ENCODE assay signal across 8 cellular contexts in the genomic region with DNA sequence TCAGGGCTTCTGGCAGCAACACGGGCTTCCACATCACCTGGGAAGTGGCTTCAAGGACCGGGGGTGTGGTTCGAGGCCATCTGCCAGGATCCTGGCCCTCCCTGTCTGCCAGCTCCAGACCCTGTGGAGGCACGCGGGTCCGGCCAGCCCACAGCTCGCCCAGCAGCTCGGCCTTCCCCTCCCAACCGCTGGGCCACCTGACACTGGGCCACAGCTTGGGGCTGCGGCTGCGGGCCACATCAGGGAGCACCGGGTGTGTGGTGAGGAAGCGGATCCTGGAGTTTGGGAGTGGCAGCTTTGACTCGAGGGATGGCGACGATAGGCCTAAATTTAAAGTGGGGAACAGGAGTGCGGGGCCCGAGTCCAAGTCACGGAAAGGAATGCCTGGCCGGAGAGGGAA. TPM values are rescaled to one million over a fixed set of nuclear protein-coding genes. Genes with fewer than 3 reads are reported as not detected.
DNase-seq lines count a peak whose midpoint lies in the region; ATAC-seq, FAIRE-seq and TF ChIP-seq lines count a peak whose summit lies in the region.

No MANE protein-coding gene starts in this region.

- peaks cover 27% of the 10 kb centered on the region for H3K4me1 ChIP-seq in HepG2 (ENCODE audit: insufficient read depth, low read length)
- peaks cover 29% of the 10 kb centered on the region for H3K4me1 ChIP-seq in suprapubic skin

- ATAC-seq in activated CD4-positive, alpha-beta T cell treated with anti-CD3 and anti-CD28 coated beads for 36 hours = no peak
- no peak for ATAC-seq in HepG2

- no peak for FAIRE-seq in HepG2 (lab: Jason Lieb, UNC)
- FAIRE-seq in GM12892 (lab: Jason Lieb, UNC) = no peak

- CTCF ChIA-PET in activated CD4-positive, alpha-beta T cell treated with anti-CD3 and anti-CD28 coated beads for 36 hours (lab: Charles Lee) = interaction anchor here (0.9 to 2.0 kb wide), 2 partner anchors 23 to 80 kb away, joined by 3 to 5 read pairs; no protein-coding TSS in a partner anchor
- CTCF ChIA-PET in HepG2 (lab: Yijun Ruan, JAX; ENCODE audit: low intra/inter-chr PET ratio, low total read pairs) = no interaction called here

- H3K36me3 ChIP-seq in HepG2 (replicated peaks in 1 of 2; ENCODE audit: control insufficient read depth in 1 of 2, insufficient read depth in 2 of 2, low read length in 2 of 2) = no peaks in the 10 kb centered on the region
- H3K36me3 ChIP-seq in suprapubic skin = no peaks in the 10 kb centered on the region

- POLR2A ChIA-PET in activated CD4-positive, alpha-beta T cell treated with anti-CD3 and anti-CD28 coated beads for 36 hours (lab: Charles Lee) = interaction anchor here (0.8 kb wide), 1 partner anchor 215 kb away, joined by 3 read pairs; no protein-coding TSS in a partner anchor
- POLR2A ChIA-PET in HepG2 (lab: Yijun Ruan, JAX) = interaction anchor here (1.9 to 2.4 kb wide), 2 partner anchors 10 to 23 kb away, joined by 4 to 12 read pairs; no protein-coding TSS in a partner anchor

- H3K9me3 ChIP-seq in HepG2 (ENCODE audit: low read length) = no peaks in the 10 kb centered on the region
- H3K9me3 ChIP-seq in suprapubic skin = no peaks in the 10 kb centered on the region

- no peak overlapping the region for H3K27ac Mint-ChIP-seq in activated CD4-positive, alpha-beta T cell treated with anti-CD3 and anti-CD28 coated beads for 36 hours

- H3K4me3 Mint-ChIP-seq in activated CD4-positive, alpha-beta T cell treated with anti-CD3 and anti-CD28 coated beads for 36 hours = peak overlapping the region; percentile 68

- 71% methylated on average over 18 of the region's 20 CpGs for WGBS in HepG2 (ENCODE audit: low lambda C conversion rate)
- 16% methylated on average over 18 of the region's 20 CpGs for WGBS in suprapubic skin

- DNase-seq in activated CD4-positive, alpha-beta T cell treated with anti-CD3 and anti-CD28 coated beads for 36 hours = no peak
- no peak for DNase-seq in activated CD4-positive, alpha-beta T cell treated with anti-CD3 and anti-CD28 coated beads, Interleukin-2, amount 50 U/mL, for 4 hours
- DNase-seq in caudate nucleus (lab: John Stamatoyannopoulos, UW) (peak in 1 of 61 donors; percentile 28), HepG2 (ENCODE audit: low spot score) (no peak), suprapubic skin (ENCODE audit: low spot score in 2 of 2) (no peak), GM12892 (ENCODE audit: insufficient read length) (no peak), LoVo (ENCODE audit: low spot score) (no peak)
- no peak for DNase-seq in activated CD4-positive, CD25-positive, alpha-beta regulatory T cell treated with anti-CD3 and anti-CD28 coated beads, Interleukin-2, amount 50 U/mL, for 72 hours

- no TSS peak for BruUV-seq in HepG2 (replicated peaks; lab: Mats Ljungman, UMichigan)

- H3K27ac ChIP-seq in caudate nucleus (ENCODE audit: low read depth, low read length) (peak overlapping the region; percentile 36), HepG2 (ENCODE audit: extremely low read length, insufficient read depth, low read length) (no peak overlapping the region), suprapubic skin (no peak overlapping the region)

- no peaks in the 10 kb centered on the region for H3K9me3 Mint-ChIP-seq in activated CD4-positive, alpha-beta T cell treated with anti-CD3 and anti-CD28 coated beads for 36 hours (ENCODE audit: low read depth)

- H3K27me3 ChIP-seq in HepG2 (ENCODE audit: control insufficient read depth in 1 of 2, insufficient read depth in 2 of 2, low read length in 2 of 2) = peaks cover 0 to 3% of the 10 kb centered on the region in 2 experiments; a peak in 2 of 5 replicates
- H3K27me3 ChIP-seq in suprapubic skin = no peaks in the 10 kb centered on the region

- TF ChIP-seq EP300 in HepG2 (IDR thresholded peaks at IDR 0.05; ENCODE audit: low read depth in 2 of 2, low read length in 2 of 2) (no peak), HepG2 (CRISPR knock-in tag; IDR thresholded peaks at IDR 0.05; ENCODE audit: borderline replicate concordance) (no peak), suprapubic skin (IDR thresholded peaks at IDR 0.05) (no peak)

- no peaks in the 10 kb centered on the region for H3K36me3 Mint-ChIP-seq in activated CD4-positive, alpha-beta T cell treated with anti-CD3 and anti-CD28 coated beads for 36 hours (ENCODE audit: low read depth)

- TF ChIP-seq CTCF in HepG2 (CRISPR knock-in tag; IDR thresholded peaks at IDR 0.05) (no peak), suprapubic skin (IDR thresholded peaks at IDR 0.05) (no peak)

- H3K4me3 ChIP-seq in HepG2 (replicated peaks in 1 of 3; ENCODE audit: insufficient read depth in 1 of 3, low read depth in 2 of 3, low read length in 3 of 3) (no peak overlapping the region), suprapubic skin (peak overlapping the region; percentile 46)

- peaks cover under 1% of the 10 kb centered on the region for H3K27me3 Mint-ChIP-seq in activated CD4-positive, alpha-beta T cell treated with anti-CD3 and anti-CD28 coated beads for 36 hours

- in situ Hi-C loops in HepG2 (cut with HindIII; ENCODE audit: extremely low pct_ligation_motif_present, low pct_unique_long_range_greater_than_20kb) = no loop called here

- H4K20me1 ChIP-seq in HepG2 (ENCODE audit: insufficient read depth, low read length) = no peaks in the 10 kb centered on the region

- H3K4me1 Mint-ChIP-seq in activated CD4-positive, alpha-beta T cell treated with anti-CD3 and anti-CD28 coated beads for 36 hours = peaks cover 21% of the 10 kb centered on the region

- no peak overlapping the region for H2AFZ ChIP-seq in HepG2 (ENCODE audit: low read length)

- TF ChIP-seq POLR2A in HepG2 (IDR thresholded peaks at IDR 0.05; ENCODE audit: insufficient read depth in 1 of 2, low read depth in 2 of 2, low read length in 2 of 2) (no peak), suprapubic skin (IDR thresholded peaks at IDR 0.05) (no peak), GM12892 (IDR thresholded peaks at IDR 0.05; ENCODE audit: low read depth, low read length) (no peak)

- H3K4me2 ChIP-seq in HepG2 (ENCODE audit: low read depth, low read length) = peak overlapping the region; percentile 84; the same call in 1 of the 2 replicates

- no peak for TF ChIP-seq RAD21 in HepG2 (CRISPR knock-in tag; IDR thresholded peaks at IDR 0.05)

- no peaks in the 10 kb centered on the region for H3K79me2 ChIP-seq in HepG2 (ENCODE audit: insufficient read depth, low read length)

- no peak overlapping the region for H3K9ac ChIP-seq in HepG2 (ENCODE audit: insufficient read depth, low read depth, low read length)

- intact Hi-C loops in activated CD4-positive, alpha-beta T cell treated with anti-CD3 and anti-CD28 coated beads for 36 hours (cut with DNase I, micrococcal nuclease) = no loop called here
- intact Hi-C loops in HepG2 (cut with micrococcal nuclease; ENCODE audit: unreplicated experiment) = no loop called here

RNA-seq across cellular contexts. Expression of gene C2orf81, which starts 6.9 kb away (rescaled TPM):
- 1 to 10 TPM; 4.5 to 4.9 TPM for total RNA-seq in activated CD4-positive, alpha-beta T cell treated with anti-CD3 and anti-CD28 coated beads for 36 hours
- total RNA-seq in HepG2 (2016; rRNA removed; fragmentation: Illumina TruSeq; extraction: Trizol) (0.13 and 0.15 TPM in 2 replicates), suprapubic skin (1 to 10 TPM in 3 of 4 donors, under 1 TPM in 1; 0.87 to 2.1 (median 1.4) TPM)
- total RNA-seq in HepG2 (2016; cell fraction: cytosol; rRNA removed; fragmentation: Illumina TruSeq; extraction: Trizol; ENCODE audit: low read depth) = not detected in 2 replicates
- 0.09 TPM in 1 of 2 replicates, not detected in the other for total RNA-seq in HepG2 (2016; cell fraction: insoluble cytoplasmic fraction; rRNA removed; fragmentation: Illumina TruSeq; extraction: Trizol)
- not detected in 2 replicates for total RNA-seq in HepG2 (2016; cell fraction: membrane; rRNA removed; fragmentation: Illumina TruSeq; extraction: Trizol)
- 0.16 TPM in 1 of 2 replicates, not detected in the other for total RNA-seq in HepG2 (2016; cell fraction: nucleus; rRNA removed; fragmentation: Illumina TruSeq; extraction: Trizol)
- polyA plus RNA-seq in HepG2 (2011; rRNA removed) = 0.05 and 0.17 TPM in 2 replicates
- polyA plus RNA-seq in HepG2 (2011; cell fraction: cytosol; rRNA removed) = 0.12 and 0.13 TPM in 2 replicates
- polyA plus RNA-seq in HepG2 (2011; cell fraction: nucleus; rRNA removed) = 0.21 TPM in 2 replicates
- 0.13 TPM in 1 of 2 replicates, not detected in the other for polyA plus RNA-seq in HepG2 (2012)
- not detected in 2 replicates for polyA plus RNA-seq in HepG2 (2016; cell fraction: cytosol; fragmentation: Illumina TruSeq; extraction: Trizol; ENCODE audit: low read depth)
- polyA plus RNA-seq in HepG2 (2016; cell fraction: insoluble cytoplasmic fraction; fragmentation: Illumina TruSeq; extraction: Trizol; ENCODE audit: low read depth) = 0.16 TPM in 1 of 2 replicates, not detected in the other
- polyA plus RNA-seq in HepG2 (2016; cell fraction: membrane; fragmentation: Illumina TruSeq; extraction: Trizol; ENCODE audit: low read depth) = 0.24 and 0.29 TPM in 2 replicates
- 0.35 TPM in 1 of 2 replicates, not detected in the other for polyA plus RNA-seq in HepG2 (2016; cell fraction: nucleus; fragmentation: Illumina TruSeq; extraction: Trizol; ENCODE audit: insufficient read depth, low read depth)
- polyA minus RNA-seq in HepG2 (2011; rRNA and poly(A)+ RNA removed; ENCODE audit: low replicate concordance) = 0.49 and 0.58 TPM in 2 replicates
- polyA minus RNA-seq in HepG2 (2011; cell fraction: cytosol; rRNA and poly(A)+ RNA removed) = not detected in 2 replicates
- not detected in 2 replicates for polyA minus RNA-seq in HepG2 (2011; cell fraction: nucleus; rRNA and poly(A)+ RNA removed)
- 2.0 TPM for polyA plus RNA-seq in GM12892 (2012; ENCODE audit: missing spikeins)

RNA-seq across cellular contexts. Expression of gene WDR54, which starts 7.1 kb away (rescaled TPM):
- 100 to 1,000 TPM; 103 to 119 TPM for total RNA-seq in activated CD4-positive, alpha-beta T cell treated with anti-CD3 and anti-CD28 coated beads for 36 hours
- total RNA-seq in HepG2 (2016; rRNA removed; fragmentation: Illumina TruSeq; extraction: Trizol) = 1.3 and 2.0 TPM in 2 replicates
- total RNA-seq in HepG2 (2016; cell fraction: cytosol; rRNA removed; fragmentation: Illumina TruSeq; extraction: Trizol; ENCODE audit: low read depth) = 1.5 TPM in 2 replicates
- 1.4 and 1.6 TPM in 2 replicates for total RNA-seq in HepG2 (2016; cell fraction: insoluble cytoplasmic fraction; rRNA removed; fragmentation: Illumina TruSeq; extraction: Trizol)
- 1.1 and 1.4 TPM in 2 replicates for total RNA-seq in HepG2 (2016; cell fraction: membrane; rRNA removed; fragmentation: Illumina TruSeq; extraction: Trizol)
- total RNA-seq in HepG2 (2016; cell fraction: nucleus; rRNA removed; fragmentation: Illumina TruSeq; extraction: Trizol) = 0.66 and 2.7 TPM in 2 replicates
- 12.4 and 17.3 TPM in 2 replicates for polyA plus RNA-seq in HepG2 (2011; rRNA removed)
- polyA plus RNA-seq in HepG2 (2011; cell fraction: cytosol; rRNA removed) = 12.3 and 28.2 TPM in 2 replicates
- polyA plus RNA-seq in HepG2 (2011; cell fraction: nucleus; rRNA removed) = 15.9 and 19.2 TPM in 2 replicates
- polyA plus RNA-seq in HepG2 (2012) = 12.9 and 25.5 TPM in 2 replicates
- 1.2 and 1.3 TPM in 2 replicates for polyA plus RNA-seq in HepG2 (2016; cell fraction: cytosol; fragmentation: Illumina TruSeq; extraction: Trizol; ENCODE audit: low read depth)
- polyA plus RNA-seq in HepG2 (2016; cell fraction: insoluble cytoplasmic fraction; fragmentation: Illumina TruSeq; extraction: Trizol; ENCODE audit: low read depth) = 1.2 TPM in 2 replicates
- 0.55 and 1.1 TPM in 2 replicates for polyA plus RNA-seq in HepG2 (2016; cell fraction: membrane; fragmentation: Illumina TruSeq; extraction: Trizol; ENCODE audit: low read depth)
- 1.7 and 1.8 TPM in 2 replicates for polyA plus RNA-seq in HepG2 (2016; cell fraction: nucleus; fragmentation: Illumina TruSeq; extraction: Trizol; ENCODE audit: insufficient read depth, low read depth)
- 40.5 and 150 TPM in 2 replicates for polyA minus RNA-seq in HepG2 (2011; rRNA and poly(A)+ RNA removed; ENCODE audit: low replicate concordance)
- polyA minus RNA-seq in HepG2 (2011; cell fraction: cytosol; rRNA and poly(A)+ RNA removed) = 4.6 and 10.5 TPM in 2 replicates
- 2.7 and 4.5 TPM in 2 replicates for polyA minus RNA-seq in HepG2 (2011; cell fraction: nucleus; rRNA and poly(A)+ RNA removed)
- total RNA-seq in suprapubic skin = 10 to 100 TPM in 2 of 4 donors, 1 to 10 TPM in 2; 5.0 to 12.0 (median 8.5) TPM
- 80.9 TPM for polyA plus RNA-seq in GM12892 (2012; ENCODE audit: missing spikeins)

RNA-seq across cellular contexts. Expression of gene RTKN, which starts 27.3 kb away (rescaled TPM):
- total RNA-seq in activated CD4-positive, alpha-beta T cell treated with anti-CD3 and anti-CD28 coated beads for 36 hours = 1 to 10 TPM; 1.8 to 2.5 TPM
- total RNA-seq in HepG2 (2016; rRNA removed; fragmentation: Illumina TruSeq; extraction: Trizol) (107 and 159 TPM in 2 replicates), suprapubic skin (10 to 100 TPM; 48.2 to 63.1 (median 56.7) TPM)
- total RNA-seq in HepG2 (2016; cell fraction: cytosol; rRNA removed; fragmentation: Illumina TruSeq; extraction: Trizol; ENCODE audit: low read depth) = 32.3 and 32.8 TPM in 2 replicates
- total RNA-seq in HepG2 (2016; cell fraction: insoluble cytoplasmic fraction; rRNA removed; fragmentation: Illumina TruSeq; extraction: Trizol) = 92.8 and 167 TPM in 2 replicates
- 71.3 and 83.2 TPM in 2 replicates for total RNA-seq in HepG2 (2016; cell fraction: membrane; rRNA removed; fragmentation: Illumina TruSeq; extraction: Trizol)
- total RNA-seq in HepG2 (2016; cell fraction: nucleus; rRNA removed; fragmentation: Illumina TruSeq; extraction: Trizol) = 134 and 147 TPM in 2 replicates
- 166 and 187 TPM in 2 replicates for polyA plus RNA-seq in HepG2 (2011; rRNA removed)
- polyA plus RNA-seq in HepG2 (2011; cell fraction: cytosol; rRNA removed) = 105 and 146 TPM in 2 replicates
- polyA plus RNA-seq in HepG2 (2011; cell fraction: nucleus; rRNA removed) = 693 and 745 TPM in 2 replicates
- polyA plus RNA-seq in HepG2 (2012) = 111 and 123 TPM in 2 replicates
- 19.8 and 20.3 TPM in 2 replicates for polyA plus RNA-seq in HepG2 (2016; cell fraction: cytosol; fragmentation: Illumina TruSeq; extraction: Trizol; ENCODE audit: low read depth)
- 106 and 117 TPM in 2 replicates for polyA plus RNA-seq in HepG2 (2016; cell fraction: insoluble cytoplasmic fraction; fragmentation: Illumina TruSeq; extraction: Trizol; ENCODE audit: low read depth)
- polyA plus RNA-seq in HepG2 (2016; cell fraction: membrane; fragmentation: Illumina TruSeq; extraction: Trizol; ENCODE audit: low read depth) = 48.0 and 54.9 TPM in 2 replicates
- polyA plus RNA-seq in HepG2 (2016; cell fraction: nucleus; fragmentation: Illumina TruSeq; extraction: Trizol; ENCODE audit: insufficient read depth, low read depth) = 311 and 321 TPM in 2 replicates
- polyA minus RNA-seq in HepG2 (2011; rRNA and poly(A)+ RNA removed; ENCODE audit: low replicate concordance) = 14.0 and 202 TPM in 2 replicates
- polyA minus RNA-seq in HepG2 (2011; cell fraction: cytosol; rRNA and poly(A)+ RNA removed) = 51.2 and 66.4 TPM in 2 replicates
- 211 and 223 TPM in 2 replicates for polyA minus RNA-seq in HepG2 (2011; cell fraction: nucleus; rRNA and poly(A)+ RNA removed)
- polyA plus RNA-seq in GM12892 (2012; ENCODE audit: missing spikeins) = 8.4 TPM

RNA-seq across cellular contexts. Expression of gene DCTN1, which starts 34.4 kb away (rescaled TPM):
- total RNA-seq in activated CD4-positive, alpha-beta T cell treated with anti-CD3 and anti-CD28 coated beads for 36 hours = 100 to 1,000 TPM in 1 of 2 experiments, 10 to 100 TPM in 1; 78.1 to 132 TPM
- total RNA-seq in HepG2 (2016; rRNA removed; fragmentation: Illumina TruSeq; extraction: Trizol) = 109 and 122 TPM in 2 replicates
- 7.7 and 11.2 TPM in 2 replicates for total RNA-seq in HepG2 (2016; cell fraction: cytosol; rRNA removed; fragmentation: Illumina TruSeq; extraction: Trizol; ENCODE audit: low read depth)
- total RNA-seq in HepG2 (2016; cell fraction: insoluble cytoplasmic fraction; rRNA removed; fragmentation: Illumina TruSeq; extraction: Trizol) = 94.1 and 122 TPM in 2 replicates
- total RNA-seq in HepG2 (2016; cell fraction: membrane; rRNA removed; fragmentation: Illumina TruSeq; extraction: Trizol) = 18.0 and 20.5 TPM in 2 replicates
- 55.1 and 60.1 TPM in 2 replicates for total RNA-seq in HepG2 (2016; cell fraction: nucleus; rRNA removed; fragmentation: Illumina TruSeq; extraction: Trizol)
- 73.2 and 82.4 TPM in 2 replicates for polyA plus RNA-seq in HepG2 (2011; rRNA removed)
- 54.6 and 71.3 TPM in 2 replicates for polyA plus RNA-seq in HepG2 (2011; cell fraction: cytosol; rRNA removed)
- polyA plus RNA-seq in HepG2 (2011; cell fraction: nucleus; rRNA removed) = 141 and 144 TPM in 2 replicates
- 72.2 and 76.7 TPM in 2 replicates for polyA plus RNA-seq in HepG2 (2012)
- polyA plus RNA-seq in HepG2 (2016; cell fraction: cytosol; fragmentation: Illumina TruSeq; extraction: Trizol; ENCODE audit: low read depth) = 8.1 and 9.5 TPM in 2 replicates
- 106 and 136 TPM in 2 replicates for polyA plus RNA-seq in HepG2 (2016; cell fraction: insoluble cytoplasmic fraction; fragmentation: Illumina TruSeq; extraction: Trizol; ENCODE audit: low read depth)
- polyA plus RNA-seq in HepG2 (2016; cell fraction: membrane; fragmentation: Illumina TruSeq; extraction: Trizol; ENCODE audit: low read depth) = 20.1 and 26.0 TPM in 2 replicates
- polyA plus RNA-seq in HepG2 (2016; cell fraction: nucleus; fragmentation: Illumina TruSeq; extraction: Trizol; ENCODE audit: insufficient read depth, low read depth) = 119 and 130 TPM in 2 replicates
- polyA minus RNA-seq in HepG2 (2011; rRNA and poly(A)+ RNA removed; ENCODE audit: low replicate concordance) = 266 and 308 TPM in 2 replicates
- 81.1 and 87.7 TPM in 2 replicates for polyA minus RNA-seq in HepG2 (2011; cell fraction: cytosol; rRNA and poly(A)+ RNA removed)
- polyA minus RNA-seq in HepG2 (2011; cell fraction: nucleus; rRNA and poly(A)+ RNA removed) = 62.1 and 69.7 TPM in 2 replicates
- 100 to 1,000 TPM in 3 of 4 donors, 10 to 100 TPM in 1; 83.4 to 122 (median 105) TPM for total RNA-seq in suprapubic skin
- polyA plus RNA-seq in GM12892 (2012; ENCODE audit: missing spikeins) = 34.7 TPM

RNA-seq across cellular contexts. Expression of gene INO80B, which starts 40.4 kb away (rescaled TPM):
- 10 to 100 TPM; 24.2 to 25.6 TPM for total RNA-seq in activated CD4-positive, alpha-beta T cell treated with anti-CD3 and anti-CD28 coated beads for 36 hours
- total RNA-seq in HepG2 (2016; rRNA removed; fragmentation: Illumina TruSeq; extraction: Trizol) (10.0 and 14.5 TPM in 2 replicates), suprapubic skin (10 to 100 TPM; 15.9 to 75.9 (median 36.0) TPM)
- total RNA-seq in HepG2 (2016; cell fraction: cytosol; rRNA removed; fragmentation: Illumina TruSeq; extraction: Trizol; ENCODE audit: low read depth) = 5.0 and 7.0 TPM in 2 replicates
- total RNA-seq in HepG2 (2016; cell fraction: insoluble cytoplasmic fraction; rRNA removed; fragmentation: Illumina TruSeq; extraction: Trizol) = 8.7 and 16.5 TPM in 2 replicates
- 9.3 and 10.1 TPM in 2 replicates for total RNA-seq in HepG2 (2016; cell fraction: membrane; rRNA removed; fragmentation: Illumina TruSeq; extraction: Trizol)
- total RNA-seq in HepG2 (2016; cell fraction: nucleus; rRNA removed; fragmentation: Illumina TruSeq; extraction: Trizol) = 12.6 and 17.1 TPM in 2 replicates
- polyA plus RNA-seq in HepG2 (2011; rRNA removed) = 6.2 and 7.9 TPM in 2 replicates
- polyA plus RNA-seq in HepG2 (2011; cell fraction: cytosol; rRNA removed) = 4.5 and 4.9 TPM in 2 replicates
- 63.6 and 70.4 TPM in 2 replicates for polyA plus RNA-seq in HepG2 (2011; cell fraction: nucleus; rRNA removed)
- polyA plus RNA-seq in HepG2 (2012) = 13.1 and 14.4 TPM in 2 replicates
- 4.5 and 5.4 TPM in 2 replicates for polyA plus RNA-seq in HepG2 (2016; cell fraction: cytosol; fragmentation: Illumina TruSeq; extraction: Trizol; ENCODE audit: low read depth)
- polyA plus RNA-seq in HepG2 (2016; cell fraction: insoluble cytoplasmic fraction; fragmentation: Illumina TruSeq; extraction: Trizol; ENCODE audit: low read depth) = 15.4 and 15.7 TPM in 2 replicates
- polyA plus RNA-seq in HepG2 (2016; cell fraction: membrane; fragmentation: Illumina TruSeq; extraction: Trizol; ENCODE audit: low read depth) = 10.1 and 13.1 TPM in 2 replicates
- 30.3 and 40.1 TPM in 2 replicates for polyA plus RNA-seq in HepG2 (2016; cell fraction: nucleus; fragmentation: Illumina TruSeq; extraction: Trizol; ENCODE audit: insufficient read depth, low read depth)
- polyA minus RNA-seq in HepG2 (2011; rRNA and poly(A)+ RNA removed; ENCODE audit: low replicate concordance) = 2.5 and 7.3 TPM in 2 replicates
- polyA minus RNA-seq in HepG2 (2011; cell fraction: cytosol; rRNA and poly(A)+ RNA removed) = 1.3 TPM in 1 of 2 replicates, not detected in the other
- polyA minus RNA-seq in HepG2 (2011; cell fraction: nucleus; rRNA and poly(A)+ RNA removed) = 14.5 and 22.5 TPM in 2 replicates
- 13.6 TPM for polyA plus RNA-seq in GM12892 (2012; ENCODE audit: missing spikeins)

Comparison
In these comparisons a context has a peak if more than half of its experiments do, and no peak if none do; other contexts are left out.
1. RNA of gene WDR54, which starts 7.1 kb away (total RNA-seq): 103 to 119 TPM in activated CD4-positive, alpha-beta T cell treated with anti-CD3 and anti-CD28 coated beads for 36 hours; 5.0 to 12.0 TPM in suprapubic skin and 0.66 to 2.7 TPM in HepG2; every median in the first group is over 4 times any median in the second.
2. RNA of gene RTKN, which starts 27.3 kb away (total RNA-seq): 32.3 to 167 TPM in HepG2 and 48.2 to 63.1 TPM in suprapubic skin; 1.8 to 2.5 TPM in activated CD4-positive, alpha-beta T cell treated with anti-CD3 and anti-CD28 coated beads for 36 hours; every median in the first group is over 4 times any median in the second.